Comparison of ENCODE assay signal across 18 cellular contexts in the genomic region with DNA sequence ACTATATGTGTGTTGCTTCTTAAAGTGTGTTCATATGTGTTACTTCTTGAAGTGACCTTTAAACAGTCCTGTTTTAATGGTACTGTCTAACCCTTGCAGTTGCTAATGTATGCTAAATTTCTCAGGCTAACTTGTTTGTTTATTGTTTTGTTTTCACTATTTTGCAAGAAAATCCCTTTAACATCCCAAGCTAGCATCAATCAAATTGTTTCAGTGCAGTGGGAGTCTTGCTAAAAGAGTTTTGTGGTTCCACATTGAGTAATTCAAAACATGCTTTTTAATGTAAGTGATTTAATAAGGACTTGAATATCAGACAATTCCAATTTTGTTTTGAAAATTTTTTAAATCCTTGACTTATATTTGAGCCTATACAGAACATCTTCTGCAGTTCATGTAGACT. TPM values are rescaled to one million over a fixed set of nuclear protein-coding genes. Genes with fewer than 3 reads are reported as not detected.
DNase-seq lines count a peak whose midpoint lies in the region; ATAC-seq and TF ChIP-seq lines count a peak whose summit lies in the region.
"Had no signal": no experiment of that assay in that cellular context is flagged by ENCODE, and none has a peak within 500 bp of the region (broad histone marks: within the 10 kb centered on the region; RNA-seq: fewer than 3 reads in every experiment).

No MANE protein-coding gene starts in this region.

- H3K4me1 ChIP-seq in SK-N-SH (ENCODE audit: control insufficient read depth in 1 of 2, insufficient read depth in 2 of 2, low read depth in 1 of 2, low read length in 1 of 2): peaks cover 6 to 48% of the 10 kb centered on the region in 2 experiments; a peak in 2 of 4 replicates

- H3K4me3 Mint-ChIP-seq in osteocyte (ENCODE audit: unreplicated experiment): peak overlapping the region; percentile 99
- H3K4me3 Mint-ChIP-seq: CD4-positive, alpha-beta memory T cell; HFFc6 had no signal

- no peaks in the 10 kb centered on the region for H3K9me2 ChIP-seq in SK-N-SH

- H3K4me3 ChIP-seq in SK-N-SH (ENCODE audit: low read depth in 2 of 2, low read length in 1 of 2): no peak overlapping the region
- H3K4me3 ChIP-seq: GM12878, K562 had no signal

- TF ChIP-seq RAD21 in SK-N-SH (IDR thresholded peaks at IDR 0.05; ENCODE audit: low read length): no peak

- TF ChIP-seq CTCF in SK-N-SH (IDR thresholded peaks at IDR 0.05): no peak
- no peak for TF ChIP-seq CTCF in osteocyte (IDR thresholded peaks at IDR 0.05)
- TF ChIP-seq CTCF in GM20000 (IDR thresholded peaks at IDR 0.05; ENCODE audit: extremely low read depth, missing control alignments): no peak

- H3K27me3 ChIP-seq in SK-N-SH (ENCODE audit: insufficient read depth): no peaks in the 10 kb centered on the region

- H4K20me1 ChIP-seq in SK-N-SH (ENCODE audit: insufficient read depth): peaks cover 68% of the 10 kb centered on the region

- no peaks in the 10 kb centered on the region for H3K9me3 Mint-ChIP-seq in osteocyte (ENCODE audit: unreplicated experiment)
- H3K9me3 Mint-ChIP-seq: HFFc6 had no signal

- peaks cover 71% of the 10 kb centered on the region for H3K4me1 Mint-ChIP-seq in osteocyte (ENCODE audit: unreplicated experiment)

- POLR2A ChIA-PET in SK-N-SH (lab: Yijun Ruan, JAX): no interaction called here

- H3K9ac ChIP-seq in SK-N-SH: no peak overlapping the region

- H3K27ac Mint-ChIP-seq in osteocyte (ENCODE audit: unreplicated experiment): peak overlapping the region; percentile 50
- H3K27ac Mint-ChIP-seq: HFFc6 had no signal

- H3K9me3 ChIP-seq in SK-N-SH: no peaks in the 10 kb centered on the region

- no peak overlapping the region for H2AFZ ChIP-seq in SK-N-SH (ENCODE audit: low read depth)

- peaks cover 10% of the 10 kb centered on the region for H3K36me3 Mint-ChIP-seq in osteocyte (ENCODE audit: unreplicated experiment)
- H3K36me3 Mint-ChIP-seq: CD4-positive, alpha-beta memory T cell had no signal

- H3K4me2 ChIP-seq in SK-N-SH: 0 out of 2 replicates have a peak overlapping the region, but pooled peaks have one; percentile 87

- peaks cover 87% of the 10 kb centered on the region for H3K79me2 ChIP-seq in SK-N-SH (ENCODE audit: insufficient read depth)

- TF ChIP-seq EP300 in SK-N-SH (IDR thresholded peaks at IDR 0.05; ENCODE audit: borderline replicate concordance in 1 of 2, low read depth in 1 of 2, low read length in 1 of 2): no peak

- no peaks in the 10 kb centered on the region for H3K27me3 Mint-ChIP-seq in osteocyte (ENCODE audit: unreplicated experiment)

- H3K36me3 ChIP-seq in SK-N-SH (replicated peaks in 1 of 2; ENCODE audit: control insufficient read depth in 1 of 2, insufficient read depth in 2 of 2, low read length in 1 of 2): no peaks in the 10 kb centered on the region

- ATAC-seq in SK-N-SH treated with all-trans-retinoic acid at 6 μM for 48 hours: no peak
- ATAC-seq: GM12878, K562 had no signal

- DNase-seq in SK-N-SH (no peak), amniotic epithelial cell (ENCODE audit: low read depth) (peak; percentile 78), osteocyte (ENCODE audit: extremely low spot score, unreplicated experiment) (no peak), GM20000 (ENCODE audit: low spot score) (no peak), amniotic stem cell (lab: John Stamatoyannopoulos, UW) (no peak), NCI-H526 (lab: John Stamatoyannopoulos, UW) (no peak)
- DNase-seq in activated CD4-positive, CD25-positive, alpha-beta regulatory T cell treated with anti-CD3 and anti-CD28 coated beads, Interleukin-2, amount 50 U/mL, for 72 hours: no peak
- DNase-seq: CD4-positive, alpha-beta memory T cell; DMS79; HCEC 1CT; HFFc6 had no signal

- CTCF ChIA-PET in SK-N-SH (lab: Yijun Ruan, JAX): interaction anchor here (0.9 to 14.0 kb wide), 3 partner anchors 9 to 377 kb away, joined by 4 to 160 read pairs (median 4); no protein-coding TSS in a partner anchor

- H3K27ac ChIP-seq in SK-N-SH (ENCODE audit: low read depth in 2 of 2, low read length in 1 of 2): no peak overlapping the region
- H3K27ac ChIP-seq: 22Rv1, C4-2B, HL-60 had no signal

- peaks cover 2% of the 10 kb centered on the region for H3F3A ChIP-seq in SK-N-SH (replicated peaks; ENCODE audit: insufficient read depth)

TF ChIP-seq in SK-N-SH, 30 proteins besides CTCF, POLR2A, EP300 and RAD21 (continues in another document):
- no peak for TF ChIP-seq FOXJ3 (CRISPR knock-in tag; IDR thresholded peaks at IDR 0.05)
- TF ChIP-seq, protein P1, sequence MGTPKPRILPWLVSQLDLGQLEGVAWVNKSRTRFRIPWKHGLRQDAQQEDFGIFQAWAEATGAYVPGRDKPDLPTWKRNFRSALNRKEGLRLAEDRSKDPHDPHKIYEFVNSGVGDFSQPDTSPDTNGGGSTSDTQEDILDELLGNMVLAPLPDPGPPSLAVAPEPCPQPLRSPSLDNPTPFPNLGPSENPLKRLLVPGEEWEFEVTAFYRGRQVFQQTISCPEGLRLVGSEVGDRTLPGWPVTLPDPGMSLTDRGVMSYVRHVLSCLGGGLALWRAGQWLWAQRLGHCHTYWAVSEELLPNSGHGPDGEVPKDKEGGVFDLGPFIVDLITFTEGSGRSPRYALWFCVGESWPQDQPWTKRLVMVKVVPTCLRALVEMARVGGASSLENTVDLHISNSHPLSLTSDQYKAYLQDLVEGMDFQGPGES (IDR thresholded peaks at IDR 0.05; ENCODE audit: low read depth, low read length): no peak
- TF ChIP-seq RXRA (IDR thresholded peaks at IDR 0.05; ENCODE audit: borderline replicate concordance, low read depth): no peak
- TF ChIP-seq TCF12 (IDR thresholded peaks at IDR 0.05): no peak
- TF ChIP-seq, protein P2, sequence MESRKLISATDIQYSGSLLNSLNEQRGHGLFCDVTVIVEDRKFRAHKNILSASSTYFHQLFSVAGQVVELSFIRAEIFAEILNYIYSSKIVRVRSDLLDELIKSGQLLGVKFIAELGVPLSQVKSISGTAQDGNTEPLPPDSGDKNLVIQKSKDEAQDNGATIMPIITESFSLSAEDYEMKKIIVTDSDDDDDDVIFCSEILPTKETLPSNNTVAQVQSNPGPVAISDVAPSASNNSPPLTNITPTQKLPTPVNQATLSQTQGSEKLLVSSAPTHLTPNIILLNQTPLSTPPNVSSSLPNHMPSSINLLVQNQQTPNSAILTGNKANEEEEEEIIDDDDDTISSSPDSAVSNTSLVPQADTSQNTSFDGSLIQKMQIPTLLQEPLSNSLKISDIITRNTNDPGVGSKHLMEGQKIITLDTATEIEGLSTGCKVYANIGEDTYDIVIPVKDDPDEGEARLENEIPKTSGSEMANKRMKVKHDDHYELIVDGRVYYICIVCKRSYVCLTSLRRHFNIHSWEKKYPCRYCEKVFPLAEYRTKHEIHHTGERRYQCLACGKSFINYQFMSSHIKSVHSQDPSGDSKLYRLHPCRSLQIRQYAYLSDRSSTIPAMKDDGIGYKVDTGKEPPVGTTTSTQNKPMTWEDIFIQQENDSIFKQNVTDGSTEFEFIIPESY (IDR thresholded peaks at IDR 0.05; ENCODE audit: borderline replicate concordance, low read depth): no peak
- TF ChIP-seq, protein P3, sequence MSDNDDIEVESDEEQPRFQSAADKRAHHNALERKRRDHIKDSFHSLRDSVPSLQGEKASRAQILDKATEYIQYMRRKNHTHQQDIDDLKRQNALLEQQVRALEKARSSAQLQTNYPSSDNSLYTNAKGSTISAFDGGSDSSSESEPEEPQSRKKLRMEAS (IDR thresholded peaks at IDR 0.05; ENCODE audit: low read depth): no peak
- TF ChIP-seq EZH2phosphoT487 (IDR thresholded peaks at IDR 0.05; ENCODE audit: borderline replicate concordance, low read depth): no peak

TF ChIP-seq in SK-N-SH treated with all-trans-retinoic acid at 6 μM for 48 hours, 23 proteins besides CTCF, POLR2A, EP300 and RAD21:
- TF ChIP-seq GLIS3 (CRISPR knock-in tag; IDR thresholded peaks at IDR 0.05) (no peak), SNAI2 (CRISPR knock-in tag; IDR thresholded peaks at IDR 0.05) (no peak), PPARA (CRISPR knock-in tag; IDR thresholded peaks at IDR 0.05; ENCODE audit: borderline replicate concordance) (no peak), ZNF70 (CRISPR knock-in tag; IDR thresholded peaks at IDR 0.05) (no peak), ZFP30 (CRISPR knock-in tag; IDR thresholded peaks at IDR 0.05) (no peak)
- TF ChIP-seq, protein P4, sequence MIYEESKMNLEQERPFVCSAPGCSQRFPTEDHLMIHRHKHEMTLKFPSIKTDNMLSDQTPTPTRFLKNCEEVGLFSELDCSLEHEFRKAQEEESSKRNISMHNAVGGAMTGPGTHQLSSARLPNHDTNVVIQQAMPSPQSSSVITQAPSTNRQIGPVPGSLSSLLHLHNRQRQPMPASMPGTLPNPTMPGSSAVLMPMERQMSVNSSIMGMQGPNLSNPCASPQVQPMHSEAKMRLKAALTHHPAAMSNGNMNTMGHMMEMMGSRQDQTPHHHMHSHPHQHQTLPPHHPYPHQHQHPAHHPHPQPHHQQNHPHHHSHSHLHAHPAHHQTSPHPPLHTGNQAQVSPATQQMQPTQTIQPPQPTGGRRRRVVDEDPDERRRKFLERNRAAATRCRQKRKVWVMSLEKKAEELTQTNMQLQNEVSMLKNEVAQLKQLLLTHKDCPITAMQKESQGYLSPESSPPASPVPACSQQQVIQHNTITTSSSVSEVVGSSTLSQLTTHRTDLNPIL (CRISPR knock-in tag; IDR thresholded peaks at IDR 0.05; ENCODE audit: low read depth): no peak
TF ChIP-seq in SK-N-SH treated with all-trans-retinoic acid at 6 μM for 48 hours: peak in this region for 0.

RNA-seq across cellular contexts. Expression of a gene that starts 3.6 kb away (rescaled TPM):
- 1.3 and 1.9 TPM in 2 replicates for polyA plus RNA-seq in SK-N-SH (2012; rRNA removed)
- 0.99 and 1.5 TPM in 2 replicates for polyA plus RNA-seq in SK-N-SH (2012; cell fraction: cytosol; rRNA removed)
- polyA plus RNA-seq in SK-N-SH (2012; cell fraction: nucleus; rRNA removed): 3.5 and 3.8 TPM in 2 replicates
- total RNA-seq in osteocyte: 79.4 and 84.4 TPM in 2 replicates
- total RNA-seq: G401 had no signal
- polyA plus RNA-seq: K562 had no signal
